ENCODE assay signal across 22 cellular contexts in the genomic region with DNA sequence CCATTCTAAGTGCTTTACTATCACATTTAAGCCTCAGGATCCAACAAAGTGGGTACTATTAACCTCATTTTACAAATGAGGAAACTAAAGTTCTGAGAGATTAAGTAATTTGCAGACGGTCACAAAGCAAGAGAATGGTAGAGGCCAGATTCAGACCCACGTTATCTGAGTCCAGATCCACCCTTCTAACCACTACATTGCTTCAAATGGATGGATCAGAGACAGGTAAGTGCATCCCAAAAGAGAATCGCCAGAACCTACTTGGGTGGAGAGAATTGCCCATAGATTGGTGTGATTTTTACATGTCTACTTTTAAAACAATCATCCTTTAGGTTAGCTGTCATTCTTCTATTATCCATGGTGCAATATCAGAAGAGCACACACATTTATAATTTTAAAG.
"Had no signal": no experiment of that assay in that cellular context is flagged by ENCODE, and none has a peak within 500 bp of the region (broad histone marks: within the 10 kb centered on the region; RNA-seq: fewer than 3 reads in every experiment).

No MANE protein-coding gene starts in this region.

- H3K4me1 ChIP-seq: prostate gland had no signal

- H3K4me3 ChIP-seq: left lung, lung, ovary, prostate gland, thoracic aorta, vagina had no signal

- H3K27me3 Mint-ChIP-seq: activated naive CD8-positive, alpha-beta T cell treated with anti-CD3 and anti-CD28 coated beads, Interleukin-2, amount 10 ng/mL, durations not matched to agents 7 days and 5 days had no signal

- H3K9me3 Mint-ChIP-seq: activated naive CD4-positive, alpha-beta T cell treated with anti-CD3 and anti-CD28 coated beads for 36 hours; activated naive CD8-positive, alpha-beta T cell treated with anti-CD3 and anti-CD28 coated beads, Interleukin-2, amount 10 ng/mL, durations not matched to agents 7 days and 5 days; activated T-cell treated with anti-CD3 and anti-CD28 coated beads, Interleukin-2, amount 50 U/mL, for 4 hours; mesothelial cell of epicardium; nephron; type B pancreatic cell had no signal

- H3K27ac ChIP-seq: left lung, neutrophil, ovary, prostate gland, thoracic aorta, vagina had no signal

- ATAC-seq: activated T-cell treated with anti-CD3 and anti-CD28 coated beads, Interleukin-2, amount 50 U/mL, for 4 hours; left lung had no signal

- H3K4me3 Mint-ChIP-seq: activated naive CD4-positive, alpha-beta T cell treated with anti-CD3 and anti-CD28 coated beads for 36 hours; activated naive CD8-positive, alpha-beta T cell treated with anti-CD3 and anti-CD28 coated beads, Interleukin-2, amount 10 ng/mL, durations not matched to agents 7 days and 5 days; activated T-cell treated with anti-CD3 and anti-CD28 coated beads, Interleukin-2, amount 50 U/mL, for 4 hours; mesothelial cell of epicardium; nephron; type B pancreatic cell had no signal

- H3K27ac Mint-ChIP-seq: activated naive CD4-positive, alpha-beta T cell treated with anti-CD3 and anti-CD28 coated beads for 36 hours; activated naive CD8-positive, alpha-beta T cell treated with anti-CD3 and anti-CD28 coated beads, Interleukin-2, amount 10 ng/mL, durations not matched to agents 7 days and 5 days; mesothelial cell of epicardium; nephron; type B pancreatic cell had no signal

- H3K36me3 ChIP-seq: left lung, neutrophil, ovary, prostate gland, thoracic aorta, vagina had no signal

- DNase-seq: activated CD4-positive, alpha-beta T cell treated with anti-CD3 and anti-CD28 coated beads for 1 hour; activated CD4-positive, alpha-beta T cell treated with anti-CD3 and anti-CD28 coated beads, Interleukin-2, amount 50 U/mL, for 1 hour; activated effector memory CD4-positive, alpha-beta T cell treated with Interleukin-2 at 50 U/mL for 16 hours; activated naive CD8-positive, alpha-beta T cell treated with anti-CD3 and anti-CD28 coated beads, Interleukin-2, amount 10 ng/mL, durations not matched to agents 7 days and 5 days; activated T-cell treated with anti-CD3 and anti-CD28 coated beads, Interleukin-2, amount 50 U/mL, for 4 hours; amniotic stem cell; cerebellar nuclear complex; foreskin melanocyte; kidney glomerular epithelial cell; left lung; ovary; T-helper 1 cell; T-helper 9 cell had no signal

- H3K27me3 ChIP-seq: left lung, neutrophil, ovary, vagina had no signal

- H3K9me3 ChIP-seq: left lung, neutrophil, ovary, prostate gland, thoracic aorta, vagina had no signal
